Comparison of ENCODE assay signal across 7 cellular contexts in the genomic region with DNA sequence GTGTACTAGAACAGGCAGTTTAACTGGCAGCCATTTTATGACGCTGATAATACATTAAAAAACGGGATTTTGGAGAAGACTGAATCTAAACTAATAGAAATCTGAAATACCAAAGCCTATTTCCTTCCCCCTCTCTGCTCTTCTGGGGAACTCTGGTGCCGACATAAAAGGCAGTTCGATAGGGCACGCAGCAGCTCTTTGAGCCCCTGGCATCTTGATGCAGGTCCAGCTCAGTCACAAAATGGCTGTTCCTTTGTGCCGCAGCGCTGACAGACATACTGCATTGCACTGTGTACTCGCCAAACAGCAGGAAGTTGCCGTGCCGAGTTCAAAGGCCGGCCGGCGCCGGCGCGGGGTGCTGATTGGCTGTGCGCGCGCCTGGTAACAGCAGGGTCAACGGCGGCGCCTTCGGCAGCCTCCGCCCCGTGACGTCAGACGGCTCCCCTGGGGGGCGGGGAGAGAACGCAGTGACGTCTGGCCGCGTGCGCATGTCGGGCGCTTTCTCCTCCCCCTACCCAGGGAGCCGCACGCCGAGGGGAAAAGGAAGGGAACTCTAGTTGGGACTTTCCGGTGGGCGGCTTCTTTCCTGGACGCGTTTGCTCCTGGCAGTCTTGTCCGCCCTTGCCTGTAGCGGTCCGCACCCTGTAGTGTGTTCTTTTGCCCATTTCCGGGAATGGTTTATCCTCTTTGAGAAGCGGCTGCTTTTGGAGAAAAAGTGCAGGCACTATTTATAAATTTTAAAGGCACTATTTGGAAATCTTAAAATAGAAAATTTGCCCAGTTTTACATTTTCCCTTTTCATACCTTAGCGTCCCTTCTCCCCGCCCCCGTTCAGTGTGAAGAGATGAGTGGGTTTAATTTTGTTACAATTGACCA. TPM values are rescaled to one million over a fixed set of nuclear protein-coding genes. Genes with fewer than 3 reads are reported as not detected.
DNase-seq lines count a peak whose midpoint lies in the region; ATAC-seq lines count a peak whose summit lies in the region.

No MANE protein-coding gene starts in this region.

- DNase-seq in NCI-H2029 treated with DMSO at 0.1 percent for 48 hours (lab: John Stamatoyannopoulos, UW) (peak; percentile 85), T1000 (lab: John Stamatoyannopoulos, UW) (peak; percentile 97), astrocyte of the hippocampus (ENCODE audit: low read depth, low spot score) (peak; percentile 100), hippocampal formation (lab: John Stamatoyannopoulos, UW) (peak; percentile 98), renal cortical epithelial cell (ENCODE audit: low read depth) (peak; percentile 95)

- peak; percentile 80 for ATAC-seq in GM18511 (IDR thresholded peaks at IDR 0.05; ENCODE audit: unreplicated experiment)
- peak; percentile 84 for ATAC-seq in HG03025 (IDR thresholded peaks at IDR 0.05; ENCODE audit: low FRiP score, unreplicated experiment)

RNA-seq across cellular contexts. Expression of a gene that starts 4.1 kb away (rescaled TPM):
- 35.4 and 92.3 TPM in 2 replicates for total RNA-seq in renal cortical epithelial cell

Comparison
In these comparisons a context has a peak if more than half of its experiments do, and no peak if none do; other contexts are left out.
1. Peak in every context shown above with its lines: DNase-seq and ATAC-seq.